In genomic region chr1:231420959-231421615, GRCh38 we compare ENCODE assay signal across 1 cellular context.
TF ChIP-seq lines count a peak whose summit lies in the region.

No MANE protein-coding gene starts in this region.

TF ChIP-seq in HEK293, 187 proteins besides CTCF, POLR2A, EP300 and RAD21 (continued from another document):
- TF ChIP-seq ZBTB11 (tag by site-specific recombination; conservative IDR thresholded peaks at IDR 0.05; ENCODE audit: low read depth) (0 out of 2 replicates have a peak, but pooled peaks have one; percentile 35), YY2 (tag by site-specific recombination; IDR thresholded peaks at IDR 0.05) (0 out of 2 replicates have a peak, but pooled peaks have one; percentile 44), EGR2 (tag by site-specific recombination; IDR thresholded peaks at IDR 0.05; ENCODE audit: low read depth) (no peak), ZXDB (tag by site-specific recombination; IDR thresholded peaks at IDR 0.05) (peak; percentile 65; the same call in 1 of the 2 replicates), ZNF121 (tag by site-specific recombination; IDR thresholded peaks at IDR 0.05) (no peak)
